20 cellular contexts compared by ENCODE assay signal in the genomic region with DNA sequence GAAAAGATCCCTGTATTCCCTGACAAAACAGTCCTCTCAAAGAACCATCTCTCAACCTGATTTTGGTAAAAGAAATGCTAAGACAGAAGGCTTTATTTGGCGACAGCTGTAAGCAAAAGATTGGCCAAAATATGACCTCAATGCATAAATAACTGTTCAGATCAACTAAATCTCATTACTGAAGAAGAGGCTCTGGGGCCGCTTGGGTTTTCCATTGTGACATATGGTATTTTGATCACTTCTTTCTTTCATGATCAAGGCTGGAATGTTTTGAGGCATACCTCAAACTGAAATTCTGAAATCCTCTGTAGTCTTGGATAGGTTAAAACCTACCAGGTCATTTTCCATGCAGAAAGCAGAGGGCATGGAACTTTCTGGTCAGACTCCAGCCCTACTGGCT.
DNase-seq lines count a peak whose midpoint lies in the region; ATAC-seq and TF ChIP-seq lines count a peak whose summit lies in the region.
"Had no signal": no experiment of that assay in that cellular context is flagged by ENCODE, and none has a peak within 500 bp of the region (broad histone marks: within the 10 kb centered on the region; RNA-seq: fewer than 3 reads in every experiment).

No MANE protein-coding gene starts in this region.

- CTCF ChIA-PET in MCF 10A (lab: Yijun Ruan, JAX) = interaction anchor here (1.0 kb wide), 1 partner anchor 14 kb away, joined by 3 read pairs; no protein-coding TSS in a partner anchor

- DNase-seq in DMS 273 (lab: John Stamatoyannopoulos, UW; ENCODE audit: unreplicated experiment) (peak; percentile 51), DMS 273 treated with DMSO at 0.1 percent for 48 hours (lab: John Stamatoyannopoulos, UW) (no peak), breast epithelium (ENCODE audit: low spot score in 2 of 2) (no peak), MCF 10A (ENCODE audit: unreplicated experiment) (no peak), SKM-1 (lab: John Stamatoyannopoulos, UW; ENCODE audit: unreplicated experiment) (no peak)
- no peak for DNase-seq in activated T-helper 2 cell treated with anti-CD3 and anti-CD28 coated beads, Interferon-gamma antibody, Interleukin-2, Interleukin-4, amounts not matched to agents 10 μg/mL and 5 μg/mL and 100 μg/mL, durations not matched to agents 14 hours and 24 hours and 36 hours (ENCODE audit: low spot score)
- DNase-seq: Calu3; CD4-positive, alpha-beta T cell; DMS79 treated with DMSO at 0.1 percent for 48 hours; HCEC 1CT; MV-4-11; NCI-H1417; NCI-H526 treated with DMSO at 0.1 percent for 48 hours; NK-92 treated with Interleukin-12 subunit alpha and Interleukin-12 subunit beta, amount 100 ng/mL, for 24 hours; SHP77 had no signal

- intact Hi-C loops in breast epithelium (cut with DNase I; ENCODE audit: low total_unique reads) (no loop called here), MCF 10A (cut with micrococcal nuclease) (no loop called here)
- intact Hi-C loops in activated T-helper 2 cell treated with anti-CD3 and anti-CD28 coated beads, Interferon-gamma antibody, Interleukin-2, Interleukin-4, amounts not matched to agents 10 μg/mL and 5 μg/mL and 100 μg/mL, durations not matched to agents 14 hours and 24 hours and 36 hours (cut with micrococcal nuclease) = no loop called here

- no peak overlapping the region for H3K4me3 Mint-ChIP-seq in MCF 10A (ENCODE audit: unreplicated experiment)
- no peak overlapping the region for H3K4me3 Mint-ChIP-seq in activated T-helper 2 cell treated with anti-CD3 and anti-CD28 coated beads, Interferon-gamma antibody, Interleukin-2, Interleukin-4, amounts not matched to agents 10 μg/mL and 5 μg/mL and 100 μg/mL, durations not matched to agents 14 hours and 24 hours and 36 hours (ENCODE audit: low read depth)
- H3K4me3 Mint-ChIP-seq: B cell; CD4-positive, alpha-beta T cell had no signal

- no peak for ATAC-seq in HG03457 (IDR thresholded peaks at IDR 0.05; ENCODE audit: unreplicated experiment)
- ATAC-seq: GM12878, K562 had no signal

- H3K27ac ChIP-seq in breast epithelium = peak overlapping the region; percentile 34 to 71
- peak overlapping the region; percentile 49 for H3K27ac ChIP-seq in neutrophil

- H3K36me3 Mint-ChIP-seq in MCF 10A (ENCODE audit: insufficient read depth, unreplicated experiment) = peaks cover 4% of the 10 kb centered on the region
- H3K36me3 Mint-ChIP-seq in activated T-helper 2 cell treated with anti-CD3 and anti-CD28 coated beads, Interferon-gamma antibody, Interleukin-2, Interleukin-4, amounts not matched to agents 10 μg/mL and 5 μg/mL and 100 μg/mL, durations not matched to agents 14 hours and 24 hours and 36 hours (ENCODE audit: low read depth) = peaks cover 73% of the 10 kb centered on the region

- POLR2A ChIA-PET in MCF 10A (lab: Yijun Ruan, JAX) = no interaction called here

- H3K9me3 ChIP-seq in breast epithelium (peaks cover 0 to 3% of the 10 kb centered on the region in 2 donors), neutrophil (no peaks in the 10 kb centered on the region)

- no TSS peak for BruUV-seq in MCF 10A (replicated peaks; lab: Mats Ljungman, UMichigan)

- no peaks in the 10 kb centered on the region for H3K9me3 Mint-ChIP-seq in MCF 10A (ENCODE audit: unreplicated experiment)
- peaks cover 46% of the 10 kb centered on the region for H3K9me3 Mint-ChIP-seq in activated T-helper 2 cell treated with anti-CD3 and anti-CD28 coated beads, Interferon-gamma antibody, Interleukin-2, Interleukin-4, amounts not matched to agents 10 μg/mL and 5 μg/mL and 100 μg/mL, durations not matched to agents 14 hours and 24 hours and 36 hours

- H3K4me3 ChIP-seq in breast epithelium = no peak overlapping the region
- H3K4me3 ChIP-seq in neutrophil (ENCODE audit: low read depth in 1 of 2, low read length in 1 of 2) = no peak overlapping the region
- H3K4me3 ChIP-seq: GM12878, K562 had no signal

- H3K4me1 Mint-ChIP-seq in MCF 10A (ENCODE audit: insufficient read depth, unreplicated experiment) = no peaks in the 10 kb centered on the region
- H3K4me1 Mint-ChIP-seq in activated T-helper 2 cell treated with anti-CD3 and anti-CD28 coated beads, Interferon-gamma antibody, Interleukin-2, Interleukin-4, amounts not matched to agents 10 μg/mL and 5 μg/mL and 100 μg/mL, durations not matched to agents 14 hours and 24 hours and 36 hours (ENCODE audit: low read depth) = peaks cover 44% of the 10 kb centered on the region
- H3K4me1 Mint-ChIP-seq: B cell had no signal

- H3K27me3 ChIP-seq in breast epithelium (no peaks in the 10 kb centered on the region), neutrophil (no peaks in the 10 kb centered on the region)

- TF ChIP-seq CTCF in breast epithelium (IDR thresholded peaks at IDR 0.05) = no peak
- TF ChIP-seq CTCF in MCF 10A (IDR thresholded peaks at IDR 0.05; ENCODE audit: unreplicated experiment) = no peak
- TF ChIP-seq CTCF in neutrophil (IDR thresholded peaks at IDR 0.05) = no peak

- H3K4me1 ChIP-seq in breast epithelium (peaks cover 0 to 4% of the 10 kb centered on the region in 2 donors), neutrophil (ENCODE audit: control insufficient read depth in 1 of 2, insufficient read depth in 1 of 2, low read depth in 1 of 2, low read length in 1 of 2) (peaks cover 19 to 26% of the 10 kb centered on the region in 2 experiments)

- H3K36me3 ChIP-seq in breast epithelium = no peaks in the 10 kb centered on the region
- no peaks in the 10 kb centered on the region for H3K36me3 ChIP-seq in neutrophil

- no peaks in the 10 kb centered on the region for H3K27me3 Mint-ChIP-seq in MCF 10A (ENCODE audit: insufficient read depth, unreplicated experiment)
- H3K27me3 Mint-ChIP-seq in activated T-helper 2 cell treated with anti-CD3 and anti-CD28 coated beads, Interferon-gamma antibody, Interleukin-2, Interleukin-4, amounts not matched to agents 10 μg/mL and 5 μg/mL and 100 μg/mL, durations not matched to agents 14 hours and 24 hours and 36 hours (ENCODE audit: low read depth) = no peaks in the 10 kb centered on the region
- H3K27me3 Mint-ChIP-seq: B cell; CD4-positive, alpha-beta T cell had no signal

- TF ChIP-seq POLR2A in breast epithelium (IDR thresholded peaks at IDR 0.05) = no peak

- no peak overlapping the region for H3K27ac Mint-ChIP-seq in MCF 10A (ENCODE audit: low read depth, unreplicated experiment)
- peak overlapping the region; percentile 63 for H3K27ac Mint-ChIP-seq in activated T-helper 2 cell treated with anti-CD3 and anti-CD28 coated beads, Interferon-gamma antibody, Interleukin-2, Interleukin-4, amounts not matched to agents 10 μg/mL and 5 μg/mL and 100 μg/mL, durations not matched to agents 14 hours and 24 hours and 36 hours
- H3K27ac Mint-ChIP-seq: B cell; CD4-positive, alpha-beta T cell had no signal
